In genomic region chr6:3940703-3941102, GRCh38 we compare ENCODE assay signal across 21 cellular contexts.
"Had no signal": no experiment of that assay in that cellular context is flagged by ENCODE, and none has a peak within 500 bp of the region (broad histone marks: within the 10 kb centered on the region; RNA-seq: fewer than 3 reads in every experiment).

No MANE protein-coding gene starts in this region.

- H3K9me3 ChIP-seq: left ventricle myocardium inferior, mucosa of descending colon, pancreas, transverse colon, vagina had no signal

- H3K27ac ChIP-seq: left ventricle myocardium inferior, pancreas, transverse colon, vagina, VCaP had no signal

- H3K36me3 ChIP-seq: left ventricle myocardium inferior, pancreas, transverse colon, vagina had no signal

- H3K27ac Mint-ChIP-seq: activated naive CD4-positive, alpha-beta T cell treated with anti-CD3 and anti-CD28 coated beads, Interleukin-2, amount 50 U/mL, for 24 hours; dendritic cell treated with granulocyte-macrophage colony-stimulating factor and Interleukin-4, amounts not matched to agents 40 ng/mL and 50 ng/mL, for 4 days; effector memory CD8-positive, alpha-beta T cell; naive B cell; T-helper 17 cell had no signal

- H3K4me1 Mint-ChIP-seq: activated naive CD4-positive, alpha-beta T cell treated with anti-CD3 and anti-CD28 coated beads, Interleukin-2, amount 50 U/mL, for 24 hours; naive B cell had no signal

- H3K36me3 Mint-ChIP-seq: activated naive CD4-positive, alpha-beta T cell treated with anti-CD3 and anti-CD28 coated beads, Interleukin-2, amount 50 U/mL, for 24 hours; naive B cell had no signal

- H3K9me3 Mint-ChIP-seq: activated naive CD4-positive, alpha-beta T cell treated with anti-CD3 and anti-CD28 coated beads, Interleukin-2, amount 50 U/mL, for 24 hours; dendritic cell treated with granulocyte-macrophage colony-stimulating factor and Interleukin-4, amounts not matched to agents 40 ng/mL and 50 ng/mL, for 4 days; effector memory CD8-positive, alpha-beta T cell; naive B cell had no signal

- H3K4me1 ChIP-seq: left ventricle myocardium inferior, pancreas, vagina had no signal

- DNase-seq: activated CD4-positive, alpha-beta T cell treated with anti-CD3 and anti-CD28 coated beads, Interleukin-2, amount 50 U/mL, for 1 hour; activated CD4-positive, CD25-positive, alpha-beta regulatory T cell treated with anti-CD3 and anti-CD28 coated beads, Interleukin-2, amount 50 U/mL, for 72 hours; activated CD8-positive, alpha-beta memory T cell treated with anti-CD3 and anti-CD28 coated beads for 24 hours; activated CD8-positive, alpha-beta memory T cell treated with anti-CD3 and anti-CD28 coated beads, Interleukin-2, amount 50 U/mL, for 48 hours; activated effector memory CD4-positive, alpha-beta T cell treated with Interleukin-2 at 50 U/mL for 16 hours; activated T-cell treated with anti-CD3 and anti-CD28 coated beads, Interleukin-2, amount 50 U/mL, for 48 hours; effector memory CD8-positive, alpha-beta T cell; kidney glomerular epithelial cell; left ventricle myocardium inferior; mammary epithelial cell; mucosa of descending colon; naive B cell; pancreas; stimulated activated CD8-positive, alpha-beta memory T cell treated with anti-CD3 and anti-CD28 coated beads, Interleukin-4, amount 100 ng/mL, for 48 hours; stimulated activated naive CD4-positive, alpha-beta T cell; T-helper 17 cell; transverse colon had no signal

- H3K4me3 ChIP-seq: left ventricle myocardium inferior, mucosa of descending colon, pancreas, transverse colon, vagina had no signal

- H3K27me3 ChIP-seq: pancreas, vagina had no signal

- H3K4me3 Mint-ChIP-seq: activated naive CD4-positive, alpha-beta T cell treated with anti-CD3 and anti-CD28 coated beads, Interleukin-2, amount 50 U/mL, for 24 hours; dendritic cell treated with granulocyte-macrophage colony-stimulating factor and Interleukin-4, amounts not matched to agents 40 ng/mL and 50 ng/mL, for 4 days; effector memory CD8-positive, alpha-beta T cell; T-helper 17 cell had no signal
